8 cellular contexts compared by ENCODE assay signal in genomic region chr2:170973225-170973491, GRCh38. TPM values are rescaled to one million over a fixed set of nuclear protein-coding genes. Genes with fewer than 3 reads are reported as not detected.
DNase-seq lines count a peak whose midpoint lies in the region; ATAC-seq and TF ChIP-seq lines count a peak whose summit lies in the region.

No MANE protein-coding gene starts in this region.

- no peak for TF ChIP-seq EP300 in ovary (IDR thresholded peaks at IDR 0.05)

- H3K4me2 ChIP-seq in DND-41 (ENCODE audit: insufficient read depth, low read length) (peak overlapping the region; percentile 68), OCI-LY3 (ENCODE audit: low read length) (peak overlapping the region; percentile 89)

- TF ChIP-seq POLR2A in ovary (IDR thresholded peaks at IDR 0.05) = no peak

- 0 out of 2 replicates have a peak, but pooled peaks cover 2% of the 10 kb centered on the region for H3K36me3 ChIP-seq in DND-41 (ENCODE audit: insufficient read depth, low read length)
- H3K36me3 ChIP-seq in OCI-LY3 (replicated peaks; ENCODE audit: low read depth, low read length) = peaks cover 6% of the 10 kb centered on the region
- peaks cover 12% of the 10 kb centered on the region for H3K36me3 ChIP-seq in endodermal cell (ENCODE audit: control insufficient read depth, insufficient read depth, low read length)
- no peaks in the 10 kb centered on the region for H3K36me3 ChIP-seq in ovary

- TF ChIP-seq CTCF in DND-41 (IDR thresholded peaks at IDR 0.05; ENCODE audit: borderline replicate concordance, extremely low read depth, low read length, poor library complexity, severe bottlenecking) (no peak), OCI-LY3 (IDR thresholded peaks at IDR 0.05; ENCODE audit: low read depth, low read length) (no peak), endodermal cell (conservative IDR thresholded peaks at IDR 0.05) (no peak), ovary (IDR thresholded peaks at IDR 0.05) (no peak)

- H3K27me3 ChIP-seq in DND-41 (ENCODE audit: insufficient read depth, low read length, poor library complexity) (no peaks in the 10 kb centered on the region), OCI-LY3 (ENCODE audit: low read depth, low read length) (no peaks in the 10 kb centered on the region), endodermal cell (ENCODE audit: control insufficient read depth, insufficient read depth, low read length, poor library complexity, severe bottlenecking) (no peaks in the 10 kb centered on the region), ovary (no peaks in the 10 kb centered on the region)

- H3K27ac ChIP-seq in DND-41 (ENCODE audit: low read length) (no peak overlapping the region; the same call in 1 of the 2 replicates), OCI-LY3 (ENCODE audit: low read length) (no peak overlapping the region), endodermal cell (ENCODE audit: low read depth, low read length) (no peak overlapping the region), ovary (no peak overlapping the region)

- peak overlapping the region; percentile 39 for H3K27ac Mint-ChIP-seq in endodermal cell

- H3K4me3 Mint-ChIP-seq in endodermal cell = peak overlapping the region; percentile 43

- H3K9me3 ChIP-seq in DND-41 (ENCODE audit: insufficient read depth, low read length, severe bottlenecking) = no peaks in the 10 kb centered on the region
- H3K9me3 ChIP-seq in OCI-LY3 (ENCODE audit: insufficient read depth, low read length) = no peaks in the 10 kb centered on the region
- no peaks in the 10 kb centered on the region for H3K9me3 ChIP-seq in endodermal cell (ENCODE audit: control insufficient read depth, low read length)
- H3K9me3 ChIP-seq in ovary = no peaks in the 10 kb centered on the region

- H3K36me3 Mint-ChIP-seq in endodermal cell (ENCODE audit: low read depth) = peaks cover 10% of the 10 kb centered on the region

- DNase-seq in DND-41 = no peak
- DNase-seq in endodermal cell = no peak
- DNase-seq in ovary = no peak
- no peak for DNase-seq in C1 segment of cervical spinal cord (lab: John Stamatoyannopoulos, UW)
- DNase-seq in SHP77 (lab: John Stamatoyannopoulos, UW) = no peak

- no peaks in the 10 kb centered on the region for H3K79me2 ChIP-seq in DND-41 (ENCODE audit: insufficient read depth, low read length)
- no peaks in the 10 kb centered on the region for H3K79me2 ChIP-seq in OCI-LY3 (ENCODE audit: low read length)

- peak overlapping the region; percentile 64 for H3K9ac ChIP-seq in DND-41 (ENCODE audit: low read depth, low read length)
- H3K9ac ChIP-seq in OCI-LY3 (ENCODE audit: low read length) = peak overlapping the region; percentile 26
- no peak overlapping the region for H3K9ac ChIP-seq in endodermal cell (ENCODE audit: extremely low read depth, low read length, poor library complexity, severe bottlenecking)

- no peaks in the 10 kb centered on the region for H3K9me3 Mint-ChIP-seq in endodermal cell

- ATAC-seq in DND-41 (ENCODE audit: insufficient read depth, low read depth) (no peak), HG03520 (IDR thresholded peaks at IDR 0.05; ENCODE audit: unreplicated experiment) (no peak), GM21423 (IDR thresholded peaks at IDR 0.05; ENCODE audit: unreplicated experiment) (no peak)

- H4K20me1 ChIP-seq in DND-41 (ENCODE audit: insufficient read depth, low read length) (no peaks in the 10 kb centered on the region), OCI-LY3 (ENCODE audit: insufficient read depth, low read length) (no peaks in the 10 kb centered on the region)

- H3K4me1 Mint-ChIP-seq in endodermal cell = peaks cover 46% of the 10 kb centered on the region

- H3K4me1 ChIP-seq in DND-41 (ENCODE audit: insufficient read depth, low read length) (peaks cover 15% of the 10 kb centered on the region), OCI-LY3 (ENCODE audit: low read length) (peaks cover 14% of the 10 kb centered on the region), endodermal cell (ENCODE audit: control insufficient read depth, insufficient read depth, low read length) (peaks cover 5% of the 10 kb centered on the region), ovary (ENCODE audit: insufficient read depth) (peaks cover 2% of the 10 kb centered on the region)

- intact Hi-C loops in ovary (cut with DNase I) = loop anchor here (1.0 to 10.0 kb wide), 5 partner anchors 189 to 1139 kb away; partner anchors contain the start of gene TLK1 (in 1 of the 4)

- 35 to 75% methylated on average over 2 to 12 of the region's 12 CpGs for WGBS in endodermal cell (ENCODE audit: insufficient coverage in 1 of 2, insufficient read length in 1 of 2), 2 experiments
- WGBS in ovary, 3 donors = 4 to 5% (median 4%) methylated on average over 12 of the region's 12 CpGs

- peak overlapping the region; percentile 94 for H2AFZ ChIP-seq in DND-41 (ENCODE audit: low read depth, low read length)
- H2AFZ ChIP-seq in OCI-LY3 (ENCODE audit: low read depth, low read length) = no peak overlapping the region

- H3K27me3 Mint-ChIP-seq in endodermal cell (ENCODE audit: insufficient read depth) = no peaks in the 10 kb centered on the region

- H3K4me3 ChIP-seq in DND-41 (ENCODE audit: low read depth in 1 of 2, low read length in 2 of 2) (peak overlapping the region in 1 of 2 experiments; percentile 61; a peak in 2 of 4 replicates), OCI-LY3 (ENCODE audit: low read length) (peak overlapping the region; percentile 84), endodermal cell (ENCODE audit: low read length) (peak overlapping the region; percentile 66), ovary (peak overlapping the region; percentile 71)

RNA-seq across cellular contexts. Expression of gene GORASP2, which starts 44.1 kb away (rescaled TPM):
- total RNA-seq in endodermal cell (100 to 1,000 TPM in 1 of 2 donors, 10 to 100 TPM in 1; 90.9 to 104 TPM), ovary (10 to 100 TPM; 23.8 to 89.2 (median 71.0) TPM)
- polyA plus RNA-seq in endodermal cell (2013, experiment 1 of 2) = 75.2 TPM
- polyA plus RNA-seq in endodermal cell (2013, experiment 2 of 2) = 72.3 TPM
- 100 to 1,000 TPM in 1 of 2 donors, 10 to 100 TPM in 1; 41.7 to 132 TPM for polyA plus RNA-seq in ovary
